ENCODE assay signal across 18 cellular contexts in genomic region chr10:12353399-12354027, GRCh38. TPM values are rescaled to one million over a fixed set of nuclear protein-coding genes. Genes with fewer than 3 reads are reported as not detected.
DNase-seq lines count a peak whose midpoint lies in the region; ATAC-seq, FAIRE-seq and TF ChIP-seq lines count a peak whose summit lies in the region.
"Had no signal": no experiment of that assay in that cellular context is flagged by ENCODE, and none has a peak within 500 bp of the region (broad histone marks: within the 10 kb centered on the region; RNA-seq: fewer than 3 reads in every experiment).

No MANE protein-coding gene starts in this region.

- POLR2A ChIA-PET in WTC11 (lab: Charles Lee) = no interaction called here

- H3K4me1 Mint-ChIP-seq in activated T-cell treated with anti-CD3 and anti-CD28 coated beads, Interleukin-2, amount 50 U/mL, for 24 hours (ENCODE audit: low read depth) = peaks cover 56% of the 10 kb centered on the region
- peaks cover 56% of the 10 kb centered on the region for H3K4me1 Mint-ChIP-seq in WTC11
- peaks cover 16% of the 10 kb centered on the region for H3K4me1 Mint-ChIP-seq in neural crest cell

- peaks cover 6% of the 10 kb centered on the region for H3K36me3 Mint-ChIP-seq in activated T-cell treated with anti-CD3 and anti-CD28 coated beads, Interleukin-2, amount 50 U/mL, for 24 hours (ENCODE audit: low read depth)
- H3K36me3 Mint-ChIP-seq in WTC11 = peaks cover 2% of the 10 kb centered on the region; the same call in 1 of the 2 replicates
- no peaks in the 10 kb centered on the region for H3K36me3 Mint-ChIP-seq in neural crest cell (ENCODE audit: low read depth)

- CTCF ChIA-PET in WTC11 (lab: Charles Lee) = no interaction called here

- TF ChIP-seq POLR2A in GM12892 (IDR thresholded peaks at IDR 0.05; ENCODE audit: low read depth, low read length) = no peak

- no peak overlapping the region for H3K27ac Mint-ChIP-seq in activated T-cell treated with anti-CD3 and anti-CD28 coated beads, Interleukin-2, amount 50 U/mL, for 24 hours
- peak overlapping the region; percentile 43; the same call in 1 of the 2 replicates for H3K27ac Mint-ChIP-seq in WTC11
- H3K27ac Mint-ChIP-seq in neural crest cell (ENCODE audit: unreplicated experiment) = no peak overlapping the region

- ATAC-seq in WTC11 = no peak
- ATAC-seq in GM21367 (IDR thresholded peaks at IDR 0.05; ENCODE audit: unreplicated experiment) = no peak

- TF ChIP-seq CTCF in WTC11 (IDR thresholded peaks at IDR 0.05) (no peak), neural crest cell (conservative IDR thresholded peaks at IDR 0.05) (no peak)

- H3K9me3 Mint-ChIP-seq in activated T-cell treated with anti-CD3 and anti-CD28 coated beads, Interleukin-2, amount 50 U/mL, for 24 hours = no peaks in the 10 kb centered on the region
- H3K9me3 Mint-ChIP-seq in WTC11 = no peaks in the 10 kb centered on the region
- H3K9me3 Mint-ChIP-seq in neural crest cell = no peaks in the 10 kb centered on the region

- FAIRE-seq in GM12892 (lab: Jason Lieb, UNC) = peak; percentile 61

- H3K4me3 Mint-ChIP-seq in activated T-cell treated with anti-CD3 and anti-CD28 coated beads, Interleukin-2, amount 50 U/mL, for 24 hours = no peak overlapping the region
- H3K4me3 Mint-ChIP-seq in WTC11 (no peak overlapping the region), neural crest cell (peak overlapping the region; percentile 48)

- peak; percentile 29 to 35 for DNase-seq in activated T-cell treated with anti-CD3 and anti-CD28 coated beads, Interleukin-2, amount 50 U/mL, for 48 hours
- DNase-seq in activated T-cell treated with anti-CD3 and anti-CD28 coated beads, Interleukin-2, amount 50 U/mL, for 24 hours = no peak
- DNase-seq in GM12892 (ENCODE audit: insufficient read length) (no peak), WTC11 (ENCODE audit: low spot score) (no peak), neural crest cell (ENCODE audit: low read depth, low spot score) (no peak), OCI-M2 (lab: John Stamatoyannopoulos, UW; ENCODE audit: unreplicated experiment) (no peak), DMS53 (lab: John Stamatoyannopoulos, UW) (no peak)
- DNase-seq: activated T-cell treated with anti-CD3 and anti-CD28 coated beads for 4 hours; AML-193; amygdala; cortex of kidney; esophagus squamous epithelium; kidney glomerular epithelial cell; NCI-H1694; retina; SJCRH30; stimulated activated CD4-positive, alpha-beta T cell treated with anti-CD3 and anti-CD28 coated beads, Interleukin-4, amount 100 ng/mL, for 1 hour had no signal

- H3K27me3 Mint-ChIP-seq in activated T-cell treated with anti-CD3 and anti-CD28 coated beads, Interleukin-2, amount 50 U/mL, for 24 hours = peaks cover 7% of the 10 kb centered on the region
- H3K27me3 Mint-ChIP-seq in WTC11 (ENCODE audit: low read depth) (peaks cover 28% of the 10 kb centered on the region), neural crest cell (ENCODE audit: low read depth) (peaks cover 32% of the 10 kb centered on the region)

TF ChIP-seq in WTC11, 78 proteins besides CTCF, POLR2A, EP300 and RAD21:
- no peak for TF ChIP-seq OVOL2 (CRISPR knock-in tag; IDR thresholded peaks at IDR 0.05; ENCODE audit: borderline replicate concordance)
- TF ChIP-seq ZMAT4 (CRISPR knock-in tag; IDR thresholded peaks at IDR 0.05) = no peak
- TF ChIP-seq TEAD4 (CRISPR knock-in tag; IDR thresholded peaks at IDR 0.05) = no peak
- no peak for TF ChIP-seq STAT6 (CRISPR knock-in tag; conservative IDR thresholded peaks at IDR 0.05; ENCODE audit: low read depth)
- TF ChIP-seq ESRRA (CRISPR knock-in tag; IDR thresholded peaks at IDR 0.05; ENCODE audit: borderline replicate concordance) = no peak

RNA-seq across cellular contexts. Expression of gene CAMK1D, which starts 4.2 kb away (rescaled TPM):
- 24.6 TPM for polyA plus RNA-seq in GM12892 (2012; ENCODE audit: missing spikeins)
- total RNA-seq in WTC11 (2021) = 7.9 to 10.2 TPM (median 8.0 TPM) in 3 replicates
- 6.4 and 6.5 TPM in 2 replicates for total RNA-seq in neural crest cell

Comparison
In these comparisons a context has a peak if more than half of its experiments do, and no peak if none do; other contexts are left out.
1. DNase-seq: peak in activated T-cell treated with anti-CD3 and anti-CD28 coated beads, Interleukin-2, amount 50 U/mL, for 48 hours (2 of 2); none in activated T-cell treated with anti-CD3 and anti-CD28 coated beads, Interleukin-2, amount 50 U/mL, for 24 hours (single experiment), GM12892 (single experiment), WTC11 (single experiment), neural crest cell (single experiment), OCI-M2 (single experiment) and DMS53 (single experiment).